29 cellular contexts compared by ENCODE assay signal in the genomic region with DNA sequence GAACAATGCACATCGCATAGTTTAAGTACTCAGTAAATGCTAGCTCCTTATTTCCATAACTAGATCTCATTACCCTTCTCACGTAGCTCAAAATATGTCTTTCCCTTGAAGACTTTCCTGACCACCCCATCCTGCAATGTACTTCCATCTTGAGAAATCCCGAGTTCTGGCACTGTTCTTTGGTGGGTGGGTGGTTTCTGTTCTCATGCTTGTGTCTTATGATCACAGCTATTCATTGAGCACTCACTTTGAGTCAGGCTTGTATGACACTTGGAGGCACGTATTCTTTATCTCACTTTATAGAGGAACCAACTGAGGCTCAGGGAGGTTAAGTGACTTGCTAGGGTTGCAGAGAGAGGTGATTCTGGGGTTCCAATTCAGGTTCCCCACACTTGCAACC. TPM values are rescaled to one million over a fixed set of nuclear protein-coding genes. Genes with fewer than 3 reads are reported as not detected.
"Had no signal": no experiment of that assay in that cellular context is flagged by ENCODE, and none has a peak within 500 bp of the region (broad histone marks: within the 10 kb centered on the region; RNA-seq: fewer than 3 reads in every experiment).

No MANE protein-coding gene starts in this region.

- H3K36me3 ChIP-seq: cardiac muscle cell, esophagus muscularis mucosa, gastrocnemius medialis, left lung, neutrophil, pancreas, stomach, vagina, WERI-Rb-1 had no signal

- DNase-seq: activated CD4-positive, alpha-beta T cell treated with anti-CD3 and anti-CD28 coated beads, Interleukin-2, amount 10 ng/mL, durations not matched to agents 7 days and 5 days; activated CD4-positive, CD25-positive, alpha-beta regulatory T cell treated with anti-CD3 and anti-CD28 coated beads, Interleukin-2, amount 50 U/mL, for 72 hours; activated CD8-positive, alpha-beta memory T cell treated with anti-CD3 and anti-CD28 coated beads, Interleukin-2, amount 10 ng/mL, durations not matched to agents 7 days and 5 days; activated CD8-positive, alpha-beta T cell treated with anti-CD3 and anti-CD28 coated beads for 36 hours; activated effector memory CD4-positive, alpha-beta T cell treated with anti-CD3 and anti-CD28 coated beads, Interleukin-2, amount 50 U/mL, for 16 hours; activated naive CD4-positive, alpha-beta T cell treated with anti-CD3 and anti-CD28 coated beads, Interleukin-2, amount 10 ng/mL, durations not matched to agents 7 days and 5 days; activated T-cell treated with anti-CD3 and anti-CD28 coated beads for 4 hours; effector memory CD8-positive, alpha-beta T cell; gastrocnemius medialis; hippocampal formation; kidney glomerular epithelial cell; left lung; naive thymus-derived CD8-positive, alpha-beta T cell; pancreas; right cardiac atrium; stimulated activated CD4-positive, alpha-beta T cell treated with anti-CD3 and anti-CD28 coated beads, Interleukin-2, amount 100 ng/mL, for 24 hours; stomach; testis; trophoblast cell; WERI-Rb-1 had no signal

- H3K4me1 ChIP-seq: esophagus muscularis mucosa, left lung, pancreas, stomach, testis, vagina had no signal

- H3K4me3 ChIP-seq: cardiac muscle cell, esophagus muscularis mucosa, gastrocnemius medialis, left lung, lung, pancreas, stomach, testis, vagina had no signal

- H3K27ac ChIP-seq: cardiac muscle cell, esophagus muscularis mucosa, left lung, neutrophil, pancreas, stomach, testis, vagina, WERI-Rb-1 had no signal

- H3K9me3 ChIP-seq: esophagus muscularis mucosa, gastrocnemius medialis, left lung, neutrophil, pancreas, stomach, testis, vagina had no signal

- ATAC-seq: activated CD8-positive, alpha-beta memory T cell treated with anti-CD3 and anti-CD28 coated beads, Interleukin-2, amount 10 ng/mL, durations not matched to agents 7 days and 5 days; activated CD8-positive, alpha-beta T cell treated with anti-CD3 and anti-CD28 coated beads for 36 hours; effector memory CD8-positive, alpha-beta T cell; left lung; naive thymus-derived CD8-positive, alpha-beta T cell; right cardiac atrium; stimulated activated effector memory CD8-positive, alpha-beta T cell treated with anti-CD3 and anti-CD28 coated beads, Interleukin-12 subunit alpha, Interleukin-12 subunit beta, amount 100 ng/mL, for 72 hours had no signal

- H3K27me3 ChIP-seq: cardiac muscle cell, esophagus muscularis mucosa, gastrocnemius medialis, left lung, pancreas, stomach, testis, vagina had no signal

RNA-seq across cellular contexts. Expression of gene PCARE, which starts 31.9 kb away (rescaled TPM):
- total RNA-seq: activated CD4-positive, alpha-beta T cell treated with anti-CD3 and anti-CD28 coated beads, Interleukin-2, amount 10 ng/mL, durations not matched to agents 7 days and 5 days; activated CD8-positive, alpha-beta memory T cell treated with anti-CD3 and anti-CD28 coated beads, Interleukin-2, amount 10 ng/mL, durations not matched to agents 7 days and 5 days; activated CD8-positive, alpha-beta T cell treated with anti-CD3 and anti-CD28 coated beads for 36 hours; dermis microvascular lymphatic vessel endothelial cell; endothelial cell of umbilical vein; esophagus muscularis mucosa; naive thymus-derived CD8-positive, alpha-beta T cell; pulmonary artery endothelial cell; vagina had no signal
- polyA plus RNA-seq: endothelial cell of umbilical vein; naive thymus-derived CD8-positive, alpha-beta T cell had no signal
